Comparison of ENCODE assay signal across 15 cellular contexts in genomic region chr16:15574614-15574948, GRCh38.
DNase-seq lines count a peak whose midpoint lies in the region; ATAC-seq and TF ChIP-seq lines count a peak whose summit lies in the region.
"Had no signal": no experiment of that assay in that cellular context is flagged by ENCODE, and none has a peak within 500 bp of the region (broad histone marks: within the 10 kb centered on the region; RNA-seq: fewer than 3 reads in every experiment).

No MANE protein-coding gene starts in this region.

- peak overlapping the region; percentile 5 for H3K27ac Mint-ChIP-seq in activated CD8-positive, alpha-beta T cell treated with anti-CD3 and anti-CD28 coated beads for 36 hours
- H3K27ac Mint-ChIP-seq in activated CD8-positive, alpha-beta T cell treated with anti-CD3 and anti-CD28 coated beads, Interleukin-2, amount 10 ng/mL, durations not matched to agents 7 days and 5 days = no peak overlapping the region
- no peak overlapping the region for H3K27ac Mint-ChIP-seq in stimulated activated naive CD8-positive, alpha-beta T cell treated with anti-CD3 and anti-CD28 coated beads, Interleukin-15, Interleukin-2, amounts not matched to agents 100 ng/mL and 50 ng/mL, for 24 hours
- no peak overlapping the region for H3K27ac Mint-ChIP-seq in activated CD4-positive, alpha-beta T cell treated with anti-CD3 and anti-CD28 coated beads, Interleukin-2, amount 10 ng/mL, durations not matched to agents 24 days and 14 days
- H3K27ac Mint-ChIP-seq: B cell; CD4-positive, alpha-beta T cell had no signal

- POLR2A ChIA-PET in activated CD8-positive, alpha-beta T cell treated with anti-CD3 and anti-CD28 coated beads for 36 hours (lab: Charles Lee) = interaction anchor here (0.7 kb wide), 1 partner anchor 16 kb away, joined by 3 read pairs; no protein-coding TSS in a partner anchor
- POLR2A ChIA-PET in activated CD8-positive, alpha-beta T cell treated with anti-CD3 and anti-CD28 coated beads, Interleukin-2, amount 10 ng/mL, durations not matched to agents 7 days and 5 days (lab: Charles Lee) = no interaction called here

- H3K4me3 Mint-ChIP-seq in activated CD8-positive, alpha-beta T cell treated with anti-CD3 and anti-CD28 coated beads for 36 hours = no peak overlapping the region
- H3K4me3 Mint-ChIP-seq in activated CD8-positive, alpha-beta T cell treated with anti-CD3 and anti-CD28 coated beads, Interleukin-2, amount 10 ng/mL, durations not matched to agents 7 days and 5 days = no peak overlapping the region
- peak overlapping the region; percentile 74 for H3K4me3 Mint-ChIP-seq in stimulated activated naive CD8-positive, alpha-beta T cell treated with anti-CD3 and anti-CD28 coated beads, Interleukin-15, Interleukin-2, amounts not matched to agents 100 ng/mL and 50 ng/mL, for 24 hours
- no peak overlapping the region for H3K4me3 Mint-ChIP-seq in activated CD4-positive, alpha-beta T cell treated with anti-CD3 and anti-CD28 coated beads, Interleukin-2, amount 10 ng/mL, durations not matched to agents 24 days and 14 days
- H3K4me3 Mint-ChIP-seq: B cell; CD4-positive, alpha-beta T cell; CD8-positive, alpha-beta T cell had no signal

- no peaks in the 10 kb centered on the region for H3K27me3 Mint-ChIP-seq in activated CD8-positive, alpha-beta T cell treated with anti-CD3 and anti-CD28 coated beads for 36 hours
- H3K27me3 Mint-ChIP-seq in activated CD8-positive, alpha-beta T cell treated with anti-CD3 and anti-CD28 coated beads, Interleukin-2, amount 10 ng/mL, durations not matched to agents 7 days and 5 days (ENCODE audit: low read depth) = no peaks in the 10 kb centered on the region
- no peaks in the 10 kb centered on the region for H3K27me3 Mint-ChIP-seq in stimulated activated naive CD8-positive, alpha-beta T cell treated with anti-CD3 and anti-CD28 coated beads, Interleukin-15, Interleukin-2, amounts not matched to agents 100 ng/mL and 50 ng/mL, for 24 hours
- no peaks in the 10 kb centered on the region for H3K27me3 Mint-ChIP-seq in activated CD4-positive, alpha-beta T cell treated with anti-CD3 and anti-CD28 coated beads, Interleukin-2, amount 10 ng/mL, durations not matched to agents 24 days and 14 days
- H3K27me3 Mint-ChIP-seq: B cell; CD4-positive, alpha-beta T cell had no signal

- no peak for ATAC-seq in activated CD8-positive, alpha-beta T cell treated with anti-CD3 and anti-CD28 coated beads for 36 hours
- no peak for ATAC-seq in activated CD8-positive, alpha-beta T cell treated with anti-CD3 and anti-CD28 coated beads, Interleukin-2, amount 10 ng/mL, durations not matched to agents 7 days and 5 days
- no peak for ATAC-seq in stimulated activated naive CD8-positive, alpha-beta T cell treated with anti-CD3 and anti-CD28 coated beads, Interleukin-15, Interleukin-2, amounts not matched to agents 100 U/mL and 50 U/mL, for 24 hours
- ATAC-seq: A549; CD8-positive, alpha-beta T cell had no signal

- H3K9me3 Mint-ChIP-seq in activated CD8-positive, alpha-beta T cell treated with anti-CD3 and anti-CD28 coated beads for 36 hours = peaks cover 27% of the 10 kb centered on the region
- H3K9me3 Mint-ChIP-seq in activated CD8-positive, alpha-beta T cell treated with anti-CD3 and anti-CD28 coated beads, Interleukin-2, amount 10 ng/mL, durations not matched to agents 7 days and 5 days (ENCODE audit: insufficient read depth) = no peaks in the 10 kb centered on the region
- peaks cover 26% of the 10 kb centered on the region for H3K9me3 Mint-ChIP-seq in stimulated activated naive CD8-positive, alpha-beta T cell treated with anti-CD3 and anti-CD28 coated beads, Interleukin-15, Interleukin-2, amounts not matched to agents 100 ng/mL and 50 ng/mL, for 24 hours
- H3K9me3 Mint-ChIP-seq in activated CD4-positive, alpha-beta T cell treated with anti-CD3 and anti-CD28 coated beads, Interleukin-2, amount 10 ng/mL, durations not matched to agents 24 days and 14 days = peaks cover 14% of the 10 kb centered on the region
- H3K9me3 Mint-ChIP-seq: CD4-positive, alpha-beta T cell; CD8-positive, alpha-beta T cell had no signal

- peaks cover 46% of the 10 kb centered on the region for H3K36me3 Mint-ChIP-seq in activated CD8-positive, alpha-beta T cell treated with anti-CD3 and anti-CD28 coated beads for 36 hours (ENCODE audit: low read depth)
- H3K36me3 Mint-ChIP-seq in activated CD8-positive, alpha-beta T cell treated with anti-CD3 and anti-CD28 coated beads, Interleukin-2, amount 10 ng/mL, durations not matched to agents 7 days and 5 days (ENCODE audit: low read depth) = peaks cover 12% of the 10 kb centered on the region
- H3K36me3 Mint-ChIP-seq in stimulated activated naive CD8-positive, alpha-beta T cell treated with anti-CD3 and anti-CD28 coated beads, Interleukin-15, Interleukin-2, amounts not matched to agents 100 ng/mL and 50 ng/mL, for 24 hours (ENCODE audit: low read depth) = peaks cover 80% of the 10 kb centered on the region
- peaks cover 27% of the 10 kb centered on the region for H3K36me3 Mint-ChIP-seq in activated CD4-positive, alpha-beta T cell treated with anti-CD3 and anti-CD28 coated beads, Interleukin-2, amount 10 ng/mL, durations not matched to agents 24 days and 14 days (ENCODE audit: low read depth)
- H3K36me3 Mint-ChIP-seq: CD8-positive, alpha-beta T cell had no signal

- intact Hi-C loops in activated CD8-positive, alpha-beta T cell treated with anti-CD3 and anti-CD28 coated beads for 36 hours (cut with micrococcal nuclease) = no loop called here
- intact Hi-C loops in posterior vena cava (cut with DNase I) = no loop called here
- intact Hi-C loops in activated CD4-positive, alpha-beta T cell treated with anti-CD3 and anti-CD28 coated beads, Interleukin-2, amount 10 ng/mL, durations not matched to agents 24 days and 14 days (cut with micrococcal nuclease) = loop anchor here (5.0 kb wide), 1 partner anchor 92 kb away; no protein-coding TSS in a partner anchor

- H3K4me1 Mint-ChIP-seq in activated CD8-positive, alpha-beta T cell treated with anti-CD3 and anti-CD28 coated beads for 36 hours (ENCODE audit: low read depth) = peaks cover 43% of the 10 kb centered on the region
- H3K4me1 Mint-ChIP-seq in activated CD8-positive, alpha-beta T cell treated with anti-CD3 and anti-CD28 coated beads, Interleukin-2, amount 10 ng/mL, durations not matched to agents 7 days and 5 days (ENCODE audit: low read depth) = no peaks in the 10 kb centered on the region
- H3K4me1 Mint-ChIP-seq in stimulated activated naive CD8-positive, alpha-beta T cell treated with anti-CD3 and anti-CD28 coated beads, Interleukin-15, Interleukin-2, amounts not matched to agents 100 ng/mL and 50 ng/mL, for 24 hours (ENCODE audit: low read depth) = peaks cover 58% of the 10 kb centered on the region
- peaks cover 23% of the 10 kb centered on the region for H3K4me1 Mint-ChIP-seq in activated CD4-positive, alpha-beta T cell treated with anti-CD3 and anti-CD28 coated beads, Interleukin-2, amount 10 ng/mL, durations not matched to agents 24 days and 14 days

- DNase-seq in activated CD8-positive, alpha-beta T cell treated with anti-CD3 and anti-CD28 coated beads for 36 hours = no peak
- DNase-seq in activated CD8-positive, alpha-beta T cell treated with anti-CD3 and anti-CD28 coated beads, Interleukin-2, amount 10 ng/mL, durations not matched to agents 7 days and 5 days = no peak
- DNase-seq in stimulated activated naive CD8-positive, alpha-beta T cell treated with anti-CD3 and anti-CD28 coated beads, Interleukin-15, Interleukin-2, amounts not matched to agents 100 U/mL and 50 U/mL, for 24 hours = no peak
- DNase-seq in posterior vena cava (ENCODE audit: low spot score) = peak; percentile 19
- no peak for DNase-seq in activated CD4-positive, alpha-beta T cell treated with anti-CD3 and anti-CD28 coated beads, Interleukin-2, amount 10 ng/mL, durations not matched to agents 24 days and 14 days
- DNase-seq: AML-193; Caco-2; Calu3; CD4-positive, alpha-beta T cell; CD8-positive, alpha-beta T cell; DMS79 treated with DMSO at 0.1 percent for 48 hours; GF-D8 had no signal

- TF ChIP-seq CTCF in activated CD8-positive, alpha-beta T cell treated with anti-CD3 and anti-CD28 coated beads for 36 hours (IDR thresholded peaks at IDR 0.05) = no peak

- CTCF ChIA-PET in activated CD8-positive, alpha-beta T cell treated with anti-CD3 and anti-CD28 coated beads for 36 hours (lab: Charles Lee) = no interaction called here
- CTCF ChIA-PET in activated CD8-positive, alpha-beta T cell treated with anti-CD3 and anti-CD28 coated beads, Interleukin-2, amount 10 ng/mL, durations not matched to agents 7 days and 5 days (lab: Charles Lee) = no interaction called here
